In genomic region chr15:100031665-100032357, GRCh38 we compare ENCODE assay signal across 23 cellular contexts.
"Had no signal": no experiment of that assay in that cellular context is flagged by ENCODE, and none has a peak within 500 bp of the region (broad histone marks: within the 10 kb centered on the region; RNA-seq: fewer than 3 reads in every experiment).

No MANE protein-coding gene starts in this region.

- H3K4me1 ChIP-seq: breast epithelium had no signal

- H3K9me3 ChIP-seq: breast epithelium had no signal

- H3K27me3 ChIP-seq: breast epithelium, MG63 had no signal

- H3K4me3 Mint-ChIP-seq: activated B cell treated with CpG ODN at 0.5 μM for 24 hours; activated CD4-positive, alpha-beta memory T cell treated with anti-CD3 and anti-CD28 coated beads for 36 hours; activated CD4-positive, alpha-beta T cell treated with anti-CD3 and anti-CD28 coated beads, Interleukin-2, amount 10 ng/mL, durations not matched to agents 24 days and 14 days; activated naive CD4-positive, alpha-beta T cell treated with anti-CD3 and anti-CD28 coated beads, Interleukin-2, amount 10 ng/mL, durations not matched to agents 7 days and 5 days; activated naive CD8-positive, alpha-beta T cell treated with anti-CD3 and anti-CD28 coated beads for 36 hours; activated T-cell treated with anti-CD3 and anti-CD28 coated beads, Interleukin-2, amount 50 U/mL, for 4 hours; activated T-helper 17 cell treated with anti-CD3 and anti-CD28 coated beads, Interleukin-2, amount 50 U/mL, for 72 hours; T-helper 17 cell had no signal

- H3K27ac ChIP-seq: breast epithelium had no signal

- H3K36me3 ChIP-seq: breast epithelium, MG63 had no signal

- H3K27me3 Mint-ChIP-seq: activated CD4-positive, alpha-beta memory T cell treated with anti-CD3 and anti-CD28 coated beads for 36 hours; activated CD4-positive, alpha-beta T cell treated with anti-CD3 and anti-CD28 coated beads, Interleukin-2, amount 10 ng/mL, durations not matched to agents 24 days and 14 days; activated naive CD4-positive, alpha-beta T cell treated with anti-CD3 and anti-CD28 coated beads, Interleukin-2, amount 10 ng/mL, durations not matched to agents 7 days and 5 days; activated naive CD8-positive, alpha-beta T cell treated with anti-CD3 and anti-CD28 coated beads for 36 hours; activated T-helper 17 cell treated with anti-CD3 and anti-CD28 coated beads, Interleukin-2, amount 50 U/mL, for 72 hours; T-helper 17 cell had no signal

- DNase-seq: activated B cell treated with CpG ODN at 0.5 μM for 24 hours; activated CD4-positive, alpha-beta memory T cell treated with anti-CD3 and anti-CD28 coated beads for 36 hours; activated CD4-positive, alpha-beta T cell treated with anti-CD3 and anti-CD28 coated beads for 1 hour; activated CD4-positive, alpha-beta T cell treated with anti-CD3 and anti-CD28 coated beads, Interleukin-2, amount 10 ng/mL, durations not matched to agents 24 days and 14 days; activated CD8-positive, alpha-beta memory T cell treated with anti-CD3 and anti-CD28 coated beads for 24 hours; activated gamma-delta T cell; activated naive CD4-positive, alpha-beta T cell treated with anti-CD3 and anti-CD28 coated beads, Interleukin-2, amount 10 ng/mL, durations not matched to agents 7 days and 5 days; activated naive CD8-positive, alpha-beta T cell treated with anti-CD3 and anti-CD28 coated beads for 36 hours; activated T-cell treated with anti-CD3 and anti-CD28 coated beads, Interleukin-2, amount 50 U/mL, for 4 hours; NCI-H1092 treated with DMSO at 0.1 percent for 48 hours; NCI-H1417 treated with DMSO at 0.1 percent for 48 hours; NCI-H1694 treated with DMSO at 0.1 percent for 48 hours; NCI-H2029 treated with DMSO at 0.1 percent for 48 hours; NCI-H345; NCI-H510A; NCI-H526 treated with DMSO at 0.1 percent for 48 hours; NCI-H82; Right ventricle myocardium superior; T-helper 17 cell; T-helper 9 cell had no signal

- ATAC-seq: activated T-cell treated with anti-CD3 and anti-CD28 coated beads, Interleukin-2, amount 50 U/mL, for 4 hours; activated T-helper 17 cell treated with anti-CD3 and anti-CD28 coated beads, Interleukin-2, amount 50 U/mL, for 72 hours; T-helper 17 cell had no signal

- H3K4me1 Mint-ChIP-seq: activated B cell treated with CpG ODN at 0.5 μM for 24 hours; activated CD4-positive, alpha-beta T cell treated with anti-CD3 and anti-CD28 coated beads, Interleukin-2, amount 10 ng/mL, durations not matched to agents 24 days and 14 days; activated naive CD4-positive, alpha-beta T cell treated with anti-CD3 and anti-CD28 coated beads, Interleukin-2, amount 10 ng/mL, durations not matched to agents 7 days and 5 days; activated naive CD8-positive, alpha-beta T cell treated with anti-CD3 and anti-CD28 coated beads for 36 hours; activated T-helper 17 cell treated with anti-CD3 and anti-CD28 coated beads, Interleukin-2, amount 50 U/mL, for 72 hours had no signal

- H3K27ac Mint-ChIP-seq: activated B cell treated with CpG ODN at 0.5 μM for 24 hours; activated CD4-positive, alpha-beta memory T cell treated with anti-CD3 and anti-CD28 coated beads for 36 hours; activated CD4-positive, alpha-beta T cell treated with anti-CD3 and anti-CD28 coated beads, Interleukin-2, amount 10 ng/mL, durations not matched to agents 24 days and 14 days; activated naive CD4-positive, alpha-beta T cell treated with anti-CD3 and anti-CD28 coated beads, Interleukin-2, amount 10 ng/mL, durations not matched to agents 7 days and 5 days; activated naive CD8-positive, alpha-beta T cell treated with anti-CD3 and anti-CD28 coated beads for 36 hours; activated T-helper 17 cell treated with anti-CD3 and anti-CD28 coated beads, Interleukin-2, amount 50 U/mL, for 72 hours; T-helper 17 cell had no signal

- H3K4me3 ChIP-seq: breast epithelium, MG63 had no signal
